13 cellular contexts compared by ENCODE assay signal in genomic region chr5:149611327-149611726, GRCh38. TPM values are rescaled to one million over a fixed set of nuclear protein-coding genes. Genes with fewer than 3 reads are reported as not detected.
DNase-seq lines count a peak whose midpoint lies in the region; ATAC-seq and TF ChIP-seq lines count a peak whose summit lies in the region.
"Had no signal": no experiment of that assay in that cellular context is flagged by ENCODE, and none has a peak within 500 bp of the region (broad histone marks: within the 10 kb centered on the region; RNA-seq: fewer than 3 reads in every experiment).

No MANE protein-coding gene starts in this region.

- no peak overlapping the region for H3K4me3 ChIP-seq in foreskin fibroblast (ENCODE audit: low read depth in 1 of 2, low read length in 2 of 2)
- H3K4me3 ChIP-seq in psoas muscle = no peak overlapping the region
- H3K4me3 ChIP-seq: neural progenitor cell had no signal

- no peaks in the 10 kb centered on the region for H3K9me3 Mint-ChIP-seq in activated naive CD4-positive, alpha-beta T cell treated with anti-CD3 and anti-CD28 coated beads, Interleukin-2, amount 50 U/mL, for 72 hours
- H3K9me3 Mint-ChIP-seq in nephron progenitor cell = peaks cover 17% of the 10 kb centered on the region
- H3K9me3 Mint-ChIP-seq: CD4-positive, alpha-beta T cell; central memory CD8-positive, alpha-beta T cell; T-helper 1 cell treated with Interleukin-12 subunit alpha and Interleukin-12 subunit beta and Interleukin-4 antibody, amounts not matched to agents 30 μg/mL and 1 μg/mL, for 36 hours had no signal

- DNase-seq in DMS 273 treated with DMSO at 0.1 percent for 48 hours (lab: John Stamatoyannopoulos, UW) = peak; percentile 4
- DNase-seq in RPMI7951 (ENCODE audit: low read depth) = peak; percentile 88
- peak; percentile 35 to 65 for DNase-seq in foreskin fibroblast
- DNase-seq in psoas muscle = peak; percentile 40 to 67
- no peak for DNase-seq in activated naive CD4-positive, alpha-beta T cell treated with anti-CD3 and anti-CD28 coated beads, Interleukin-2, amount 50 U/mL, for 72 hours (ENCODE audit: low spot score in 2 of 2)
- no peak for DNase-seq in NCI-H2196 treated with DMSO at 0.1 percent for 48 hours (lab: John Stamatoyannopoulos, UW; ENCODE audit: unreplicated experiment)
- no peak for DNase-seq in nephron progenitor cell
- DNase-seq in NCI-H510A (lab: John Stamatoyannopoulos, UW) = no peak
- DNase-seq: CD4-positive, alpha-beta T cell; NCI-H774 had no signal

- H3K4me1 ChIP-seq in psoas muscle = peaks cover 35% of the 10 kb centered on the region

- no peak overlapping the region for H3K27ac Mint-ChIP-seq in activated naive CD4-positive, alpha-beta T cell treated with anti-CD3 and anti-CD28 coated beads, Interleukin-2, amount 50 U/mL, for 72 hours
- no peak overlapping the region for H3K27ac Mint-ChIP-seq in nephron progenitor cell
- H3K27ac Mint-ChIP-seq: CD4-positive, alpha-beta T cell; neural progenitor cell; T-helper 1 cell treated with Interleukin-12 subunit alpha and Interleukin-12 subunit beta and Interleukin-4 antibody, amounts not matched to agents 30 μg/mL and 1 μg/mL, for 36 hours had no signal

- H3K36me3 ChIP-seq in psoas muscle (ENCODE audit: insufficient read depth in 1 of 2, low read depth in 1 of 2) = peaks cover 2 to 31% of the 10 kb centered on the region in 2 donors
- H3K36me3 ChIP-seq: neural progenitor cell had no signal

- H3K27me3 ChIP-seq in psoas muscle (ENCODE audit: insufficient read depth in 3 of 3, low read length in 2 of 3) = no peaks in the 10 kb centered on the region
- H3K27me3 ChIP-seq: neural progenitor cell had no signal

- no peaks in the 10 kb centered on the region for H3K36me3 Mint-ChIP-seq in activated naive CD4-positive, alpha-beta T cell treated with anti-CD3 and anti-CD28 coated beads, Interleukin-2, amount 50 U/mL, for 72 hours
- H3K36me3 Mint-ChIP-seq in nephron progenitor cell (ENCODE audit: low read depth) = peaks cover 5% of the 10 kb centered on the region

- ATAC-seq in psoas muscle = peak; percentile 51 to 85 (median 66)
- ATAC-seq in activated naive CD4-positive, alpha-beta T cell treated with anti-CD3 and anti-CD28 coated beads, Interleukin-2, amount 50 U/mL, for 72 hours = no peak

- peak overlapping the region; percentile 81 for H3K27ac ChIP-seq in psoas muscle
- H3K27ac ChIP-seq: neural progenitor cell had no signal

- H3K4me1 Mint-ChIP-seq in nephron progenitor cell = no peaks in the 10 kb centered on the region
- H3K4me1 Mint-ChIP-seq: neural progenitor cell had no signal

- intact Hi-C loops in psoas muscle (cut with DNase I) = no loop called here

- H3K4me3 Mint-ChIP-seq in nephron progenitor cell = no peak overlapping the region
- H3K4me3 Mint-ChIP-seq: CD4-positive, alpha-beta T cell; central memory CD8-positive, alpha-beta T cell; neural progenitor cell; T-helper 1 cell treated with Interleukin-12 subunit alpha and Interleukin-12 subunit beta and Interleukin-4 antibody, amounts not matched to agents 30 μg/mL and 1 μg/mL, for 36 hours had no signal

- peaks cover 6% of the 10 kb centered on the region for H3K27me3 Mint-ChIP-seq in nephron progenitor cell (ENCODE audit: low read depth, poor library complexity)
- H3K27me3 Mint-ChIP-seq: CD4-positive, alpha-beta T cell; central memory CD8-positive, alpha-beta T cell had no signal

- no peaks in the 10 kb centered on the region for H3K9me3 ChIP-seq in psoas muscle

- 32 to 53% (median 36%) methylated on average over 5 of the region's 5 CpGs for WGBS in psoas muscle, 3 donors

- TF ChIP-seq CTCF in foreskin fibroblast (IDR thresholded peaks at IDR 0.05; ENCODE audit: low read depth, low read length) = no peak
- TF ChIP-seq CTCF in psoas muscle (IDR thresholded peaks at IDR 0.05) = no peak
- no peak for TF ChIP-seq CTCF in nephron progenitor cell (IDR thresholded peaks at IDR 0.05)

RNA-seq across cellular contexts. Expression of gene ARHGEF37, which starts 30.0 kb away (rescaled TPM):
- 0.24 and 0.29 TPM in 2 replicates for total RNA-seq in RPMI7951 (2014; rRNA removed; shearing (Covaris generic))
- 10 to 100 TPM in 3 of 4 donors, 1 to 10 TPM in 1; 9.0 to 29.3 (median 18.7) TPM for total RNA-seq in psoas muscle
- polyA plus RNA-seq in psoas muscle = 10 to 100 TPM in 2 of 3 donors, 1 to 10 TPM in 1; 2.3 to 13.4 (median 13.0) TPM
- 1 to 10 TPM in 1 of 2 donors, under 1 TPM in 1; 0.41 to 1.8 TPM for total RNA-seq in activated naive CD4-positive, alpha-beta T cell treated with anti-CD3 and anti-CD28 coated beads, Interleukin-2, amount 50 U/mL, for 72 hours

Comparison
In these comparisons a context has a peak if more than half of its experiments do, and no peak if none do; other contexts are left out.
1. DNase-seq: peak in DMS 273 treated with DMSO at 0.1 percent for 48 hours (single experiment), RPMI7951 (single experiment), foreskin fibroblast (2 of 2) and psoas muscle (2 of 2); none in activated naive CD4-positive, alpha-beta T cell treated with anti-CD3 and anti-CD28 coated beads, Interleukin-2, amount 50 U/mL, for 72 hours (0 of 2), NCI-H2196 treated with DMSO at 0.1 percent for 48 hours (single experiment), nephron progenitor cell (single experiment) and NCI-H510A (single experiment).
2. ATAC-seq: peak in psoas muscle (4 of 4); none in activated naive CD4-positive, alpha-beta T cell treated with anti-CD3 and anti-CD28 coated beads, Interleukin-2, amount 50 U/mL, for 72 hours (0 of 2).